Comparison of ENCODE assay signal across 18 cellular contexts in genomic region chrX:71143508-71143907, GRCh38. TPM values are rescaled to one million over a fixed set of nuclear protein-coding genes. Genes with fewer than 3 reads are reported as not detected.
DNase-seq lines count a peak whose midpoint lies in the region; ATAC-seq and TF ChIP-seq lines count a peak whose summit lies in the region.
"Had no signal": no experiment of that assay in that cellular context is flagged by ENCODE, and none has a peak within 500 bp of the region (broad histone marks: within the 10 kb centered on the region; RNA-seq: fewer than 3 reads in every experiment).

No MANE protein-coding gene starts in this region.

- intact Hi-C loops in adrenal gland (cut with DNase I) = no loop called here
- intact Hi-C loops in activated CD4-positive, alpha-beta memory T cell treated with anti-CD3 and anti-CD28 coated beads for 36 hours (cut with micrococcal nuclease) = no loop called here

- H3K27ac Mint-ChIP-seq in activated CD4-positive, alpha-beta memory T cell treated with anti-CD3 and anti-CD28 coated beads for 36 hours = no peak overlapping the region
- H3K27ac Mint-ChIP-seq: T-helper 17 cell had no signal

- H3K9me3 ChIP-seq in adrenal gland (replicated peaks in 1 of 3) = no peaks in the 10 kb centered on the region

- H3K27me3 Mint-ChIP-seq in activated CD4-positive, alpha-beta memory T cell treated with anti-CD3 and anti-CD28 coated beads for 36 hours = no peaks in the 10 kb centered on the region
- H3K27me3 Mint-ChIP-seq: T-helper 17 cell had no signal

- no peak for TF ChIP-seq CTCF in adrenal gland (IDR thresholded peaks at IDR 0.05)

- DNase-seq in AG08396 (ENCODE audit: low spot score) (peak; percentile 44), adrenal gland (peak; percentile 59 to 80 (median 73)), fibroblast of the conjunctiva (ENCODE audit: low read depth) (peak; percentile 17), occipital lobe (lab: John Stamatoyannopoulos, UW) (peak; percentile 2), GM19238 (ENCODE audit: insufficient read length, low spot score) (no peak)
- DNase-seq in effector CD4-positive, alpha-beta T cell = no peak
- DNase-seq in activated CD4-positive, alpha-beta memory T cell treated with anti-CD3 and anti-CD28 coated beads for 36 hours = no peak
- DNase-seq: activated CD4-positive, alpha-beta T cell treated with anti-CD3 and anti-CD28 coated beads, Interleukin-2, amount 50 U/mL, for 1 hour; activated naive CD4-positive, alpha-beta T cell treated with Interleukin-2 at 50 U/mL for 16 hours; H7; natural killer cell; NCI-H446; stimulated activated CD4-positive, alpha-beta T cell treated with anti-CD3 and anti-CD28 coated beads, Interleukin-15, amount 100 ng/mL, for 24 hours; T-helper 17 cell had no signal

- H3K4me1 ChIP-seq in adrenal gland (replicated peaks in 1 of 2) = peaks cover 0 to 8% of the 10 kb centered on the region in 2 donors

- H3K4me3 ChIP-seq in adrenal gland = no peak overlapping the region

- CTCF ChIA-PET in activated CD4-positive, alpha-beta memory T cell treated with anti-CD3 and anti-CD28 coated beads for 36 hours (lab: Charles Lee) = no interaction called here

- H3K36me3 Mint-ChIP-seq in activated CD4-positive, alpha-beta memory T cell treated with anti-CD3 and anti-CD28 coated beads for 36 hours = peaks cover 5% of the 10 kb centered on the region
- H3K36me3 Mint-ChIP-seq: natural killer cell had no signal

- H3K4me1 Mint-ChIP-seq in activated CD4-positive, alpha-beta memory T cell treated with anti-CD3 and anti-CD28 coated beads for 36 hours (ENCODE audit: low read depth) = peaks cover 16% of the 10 kb centered on the region

- POLR2A ChIA-PET in activated CD4-positive, alpha-beta memory T cell treated with anti-CD3 and anti-CD28 coated beads for 36 hours (lab: Charles Lee) = no interaction called here

- ATAC-seq in HG03039 (IDR thresholded peaks at IDR 0.05; ENCODE audit: unreplicated experiment) = no peak
- ATAC-seq: natural killer cell, T-helper 17 cell had no signal

- H3K36me3 ChIP-seq in adrenal gland (replicated peaks in 1 of 2) = peaks cover 0 to 28% of the 10 kb centered on the region in 2 donors

- no peak overlapping the region for H3K4me3 Mint-ChIP-seq in activated CD4-positive, alpha-beta memory T cell treated with anti-CD3 and anti-CD28 coated beads for 36 hours

- no peak for TF ChIP-seq POLR2A in adrenal gland (IDR thresholded peaks at IDR 0.05)

- no peaks in the 10 kb centered on the region for H3K27me3 ChIP-seq in adrenal gland

- H3K9me3 Mint-ChIP-seq in activated CD4-positive, alpha-beta memory T cell treated with anti-CD3 and anti-CD28 coated beads for 36 hours = no peaks in the 10 kb centered on the region
- H3K9me3 Mint-ChIP-seq: natural killer cell had no signal

- WGBS in adrenal gland, 4 donors = 39 to 61% (median 44%) methylated on average over 5 to 6 of the region's 6 CpGs

- H3K27ac ChIP-seq in adrenal gland = peak overlapping the region in 3 of 5 donors; percentile 12 to 35 (median 26)

RNA-seq across cellular contexts. Expression of gene NLGN3, which starts 1.1 kb away (rescaled TPM):
- total RNA-seq in adrenal gland (10 to 100 TPM; 11.7 to 51.6 (median 26.1) TPM), occipital lobe (18.7 TPM)
- 10 to 100 TPM in 2 of 3 donors, 1 to 10 TPM in 1; 8.9 to 15.7 (median 10.6) TPM for polyA plus RNA-seq in adrenal gland
- total RNA-seq in activated CD4-positive, alpha-beta memory T cell treated with anti-CD3 and anti-CD28 coated beads for 36 hours = under 1 TPM; 0.58 to 0.86 TPM
- total RNA-seq: Daoy had no signal

RNA-seq across cellular contexts. Expression of gene MED12, which starts 25.1 kb away (rescaled TPM):
- total RNA-seq in adrenal gland = 100 to 1,000 TPM in 2 of 8 donors, 10 to 100 TPM in 6; 63.1 to 107 (median 91.6) TPM
- polyA plus RNA-seq in adrenal gland = 10 to 100 TPM; 34.0 to 49.3 (median 44.3) TPM
- total RNA-seq in occipital lobe = 24.6 TPM
- 10 to 100 TPM; 46.9 to 50.1 TPM for total RNA-seq in activated CD4-positive, alpha-beta memory T cell treated with anti-CD3 and anti-CD28 coated beads for 36 hours

RNA-seq across cellular contexts. Expression of gene IL2RG, which starts 32.1 kb away (rescaled TPM):
- total RNA-seq in adrenal gland (1 to 10 TPM; 1.1 to 5.5 (median 2.3) TPM), occipital lobe (not detected)
- 1 to 10 TPM; 4.3 to 7.0 (median 4.9) TPM for polyA plus RNA-seq in adrenal gland
- 100 to 1,000 TPM; 289 to 290 TPM for total RNA-seq in activated CD4-positive, alpha-beta memory T cell treated with anti-CD3 and anti-CD28 coated beads for 36 hours
- total RNA-seq: Daoy, H7 had no signal
- polyA plus RNA-seq: AG04450 had no signal

RNA-seq across cellular contexts. Expression of gene CXorf65, which starts 37.0 kb away (rescaled TPM):
- total RNA-seq in adrenal gland = not detected
- under 1 TPM in 1 of 3 donors, not detected in 2; 0.51 TPM for polyA plus RNA-seq in adrenal gland
- not detected for total RNA-seq in occipital lobe
- total RNA-seq in activated CD4-positive, alpha-beta memory T cell treated with anti-CD3 and anti-CD28 coated beads for 36 hours = 10 to 100 TPM; 12.0 to 12.6 TPM
- total RNA-seq: Daoy, glomerular endothelial cell had no signal
- polyA plus RNA-seq: AG04450 had no signal

RNA-seq across cellular contexts. Expression of gene FOXO4, which starts 47.9 kb away (rescaled TPM):
- 100 to 1,000 TPM in 4 of 8 donors, 10 to 100 TPM in 4; 61.3 to 126 (median 89.6) TPM for total RNA-seq in adrenal gland
- 10 to 100 TPM; 14.3 to 47.7 (median 34.2) TPM for polyA plus RNA-seq in adrenal gland
- 5.8 TPM for total RNA-seq in occipital lobe
- total RNA-seq in activated CD4-positive, alpha-beta memory T cell treated with anti-CD3 and anti-CD28 coated beads for 36 hours = 10 to 100 TPM in 1 of 2 experiments, 1 to 10 TPM in 1; 8.7 to 10.7 TPM

Comparison
In these comparisons a context has a peak if more than half of its experiments do, and no peak if none do; other contexts are left out.
1. DNase-seq: peak in AG08396 (single experiment), adrenal gland (7 of 7), fibroblast of the conjunctiva (single experiment) and occipital lobe (single experiment); none in effector CD4-positive, alpha-beta T cell (single experiment), activated CD4-positive, alpha-beta memory T cell treated with anti-CD3 and anti-CD28 coated beads for 36 hours (single experiment) and GM19238 (single experiment).
2. RNA of gene NLGN3, which starts 1.1 kb away (total RNA-seq): 11.7 to 51.6 TPM in adrenal gland and 18.7 TPM in occipital lobe (single experiment); 0.58 to 0.86 TPM in activated CD4-positive, alpha-beta memory T cell treated with anti-CD3 and anti-CD28 coated beads for 36 hours; every median in the first group is over 4 times any median in the second.
3. RNA of gene IL2RG, which starts 32.1 kb away (total RNA-seq): 289 to 290 TPM in activated CD4-positive, alpha-beta memory T cell treated with anti-CD3 and anti-CD28 coated beads for 36 hours; 1.1 to 5.5 TPM in adrenal gland and not detected in occipital lobe (single experiment); every median in the first group is over 10 times any median in the second.